Comparison of ENCODE assay signal across 12 cellular contexts in the genomic region with DNA sequence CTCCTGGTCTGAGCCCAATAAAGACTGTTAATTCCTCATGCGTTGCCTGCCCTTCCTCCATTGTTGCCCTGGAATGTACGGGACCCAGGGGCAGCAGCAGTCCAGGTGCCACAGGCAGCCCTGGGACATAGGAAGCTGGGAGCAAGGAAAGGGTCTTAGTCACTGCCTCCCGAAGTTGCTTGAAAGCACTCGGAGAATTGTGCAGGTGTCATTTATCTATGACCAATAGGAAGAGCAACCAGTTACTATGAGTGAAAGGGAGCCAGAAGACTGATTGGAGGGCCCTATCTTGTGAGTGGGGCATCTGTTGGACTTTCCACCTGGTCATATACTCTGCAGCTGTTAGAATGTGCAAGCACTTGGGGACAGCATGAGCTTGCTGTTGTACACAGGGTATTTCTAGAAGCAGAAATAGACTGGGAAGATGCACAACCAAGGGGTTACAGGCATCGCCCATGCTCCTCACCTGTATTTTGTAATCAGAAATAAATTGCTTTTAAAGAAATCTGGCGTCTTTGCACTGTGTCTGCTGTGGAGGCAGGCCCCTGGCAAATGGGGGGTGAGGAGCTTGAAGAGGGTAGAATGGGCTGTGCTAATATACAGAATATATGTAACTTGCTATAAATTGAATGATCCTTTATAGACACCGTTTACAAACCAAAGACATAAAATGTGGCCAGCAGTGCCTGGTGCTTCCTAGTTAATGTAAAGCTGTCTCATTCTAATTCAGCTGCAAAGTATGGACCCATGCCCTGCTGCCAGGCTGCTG. TPM values are rescaled to one million over a fixed set of nuclear protein-coding genes. Genes with fewer than 3 reads are reported as not detected.
A peak's percentile ranks its signal among the peaks of the same experiment; 100 is the strongest.
DNase-seq lines count a peak whose midpoint lies in the region; ATAC-seq and TF ChIP-seq lines count a peak whose summit lies in the region.
"Had no signal": no experiment of that assay in that cellular context is flagged by ENCODE, and none has a peak within 500 bp of the region (broad histone marks: within the 10 kb centered on the region; RNA-seq: fewer than 3 reads in every experiment).

No MANE protein-coding gene starts in this region.

- H3K9me3 ChIP-seq in adipocyte (ENCODE audit: control insufficient read depth, low read length) (no peaks in the 10 kb centered on the region), psoas muscle (no peaks in the 10 kb centered on the region), lower lobe of right lung (no peaks in the 10 kb centered on the region)
- H3K9me3 ChIP-seq: body of pancreas, ovary, Peyer's patch, transverse colon had no signal

- peak overlapping the region; percentile 99 for H3K27ac Mint-ChIP-seq in activated T-cell treated with anti-CD3 and anti-CD28 coated beads, Interleukin-2, amount 50 U/mL, for 24 hours

- H3K9me3 Mint-ChIP-seq in activated T-cell treated with anti-CD3 and anti-CD28 coated beads, Interleukin-2, amount 50 U/mL, for 24 hours = no peaks in the 10 kb centered on the region

- 57 to 62% (median 59%) methylated on average over 7 of the region's 7 CpGs for WGBS in psoas muscle, 3 donors

- H3K27me3 Mint-ChIP-seq in activated T-cell treated with anti-CD3 and anti-CD28 coated beads, Interleukin-2, amount 50 U/mL, for 24 hours = peaks cover 4% of the 10 kb centered on the region

- DNase-seq in activated T-cell treated with anti-CD3 and anti-CD28 coated beads, Interleukin-2, amount 50 U/mL, for 24 hours = peak; percentile 63
- DNase-seq in activated T-cell treated with anti-CD3 and anti-CD28 coated beads, Interleukin-2, amount 50 U/mL, for 1 hour = no peak
- DNase-seq in NAMALWA (ENCODE audit: low spot score) (peak; percentile 60), adipocyte (ENCODE audit: low read depth) (no peak), psoas muscle (no peak), lower lobe of right lung (no peak), NCI-H2196 treated with DMSO at 0.1 percent for 48 hours (lab: John Stamatoyannopoulos, UW; ENCODE audit: unreplicated experiment) (no peak)
- DNase-seq: body of pancreas, Peyer's patch, transverse colon had no signal

- peak overlapping the region; percentile 58 for H3K27ac ChIP-seq in psoas muscle
- H3K27ac ChIP-seq in lower lobe of right lung = no peak overlapping the region
- H3K27ac ChIP-seq: ovary had no signal

- peaks cover 41% of the 10 kb centered on the region for H3K4me1 Mint-ChIP-seq in activated T-cell treated with anti-CD3 and anti-CD28 coated beads, Interleukin-2, amount 50 U/mL, for 24 hours (ENCODE audit: low read depth)

- H3K4me1 ChIP-seq in adipocyte (ENCODE audit: control insufficient read depth, insufficient read depth, low read length) (peaks cover 19% of the 10 kb centered on the region), psoas muscle (peaks cover 26% of the 10 kb centered on the region), lower lobe of right lung (peaks cover 40% of the 10 kb centered on the region)

- H3K4me3 Mint-ChIP-seq in activated T-cell treated with anti-CD3 and anti-CD28 coated beads, Interleukin-2, amount 50 U/mL, for 24 hours = peak overlapping the region; percentile 97

- H3K36me3 Mint-ChIP-seq in activated T-cell treated with anti-CD3 and anti-CD28 coated beads, Interleukin-2, amount 50 U/mL, for 24 hours (ENCODE audit: low read depth) = peaks cover 70% of the 10 kb centered on the region

- peak overlapping the region; percentile 7 for H3K9ac ChIP-seq in adipocyte (ENCODE audit: low read length)

- TF ChIP-seq CTCF in psoas muscle (IDR thresholded peaks at IDR 0.05) (no peak), lower lobe of right lung (IDR thresholded peaks at IDR 0.05) (no peak)

- intact Hi-C loops in psoas muscle (cut with DNase I) = loop anchor here in 1 of 2 donors (10.0 kb wide), 1 partner anchor 323 kb away; a partner anchor contains a TSS
- intact Hi-C loops in lower lobe of right lung (cut with DNase I) = no loop called here

- H3K27me3 ChIP-seq in adipocyte (replicated peaks; ENCODE audit: control insufficient read depth, insufficient read depth, low read length) (no peaks in the 10 kb centered on the region), psoas muscle (ENCODE audit: insufficient read depth in 3 of 3, low read length in 2 of 3) (no peaks in the 10 kb centered on the region), lower lobe of right lung (ENCODE audit: low read depth) (no peaks in the 10 kb centered on the region)
- H3K27me3 ChIP-seq: body of pancreas, ovary, Peyer's patch, transverse colon had no signal

- ATAC-seq in psoas muscle (no peak), lower lobe of right lung (no peak), HG03571 (IDR thresholded peaks at IDR 0.05; ENCODE audit: unreplicated experiment) (no peak)
- ATAC-seq: body of pancreas had no signal

- H3K4me3 ChIP-seq in adipocyte (ENCODE audit: low read length) (no peak overlapping the region), psoas muscle (no peak overlapping the region), lower lobe of right lung (no peak overlapping the region)
- H3K4me3 ChIP-seq: body of pancreas, ovary, Peyer's patch, transverse colon had no signal

- H3K36me3 ChIP-seq in adipocyte (ENCODE audit: control insufficient read depth, insufficient read depth, low read length, severe bottlenecking) = peaks cover 43% of the 10 kb centered on the region
- peaks cover 12 to 49% of the 10 kb centered on the region in 2 donors for H3K36me3 ChIP-seq in psoas muscle (ENCODE audit: insufficient read depth in 1 of 2, low read depth in 1 of 2)
- H3K36me3 ChIP-seq in lower lobe of right lung = peaks cover 46% of the 10 kb centered on the region
- H3K36me3 ChIP-seq: ovary had no signal

RNA-seq across cellular contexts. Expression of a gene that starts 4.2 kb away (rescaled TPM):
- total RNA-seq in psoas muscle (1,000 to 10,000 TPM; 1,146 to 1,506 (median 1,232) TPM), lower lobe of right lung (1,649 TPM)
- 1,000 to 10,000 TPM; 2,461 to 3,844 (median 3,134) TPM for polyA plus RNA-seq in psoas muscle

RNA-seq across cellular contexts. Expression of a gene that starts 4.6 kb away (rescaled TPM):
- total RNA-seq in psoas muscle (1,000 to 10,000 TPM; 1,392 to 2,022 (median 1,763) TPM), lower lobe of right lung (1,820 TPM)
- 1,000 to 10,000 TPM; 1,992 to 2,955 (median 2,046) TPM for polyA plus RNA-seq in psoas muscle

RNA-seq across cellular contexts. Expression of a gene that starts 18.0 kb away (rescaled TPM):
- 1 to 10 TPM; 1.9 to 3.2 (median 2.5) TPM for total RNA-seq in psoas muscle
- 1 to 10 TPM; 1.9 to 4.5 (median 4.1) TPM for polyA plus RNA-seq in psoas muscle
- total RNA-seq in lower lobe of right lung = 12.8 TPM

RNA-seq across cellular contexts. Expression of a gene that starts 20.5 kb away (rescaled TPM):
- total RNA-seq in psoas muscle (10 to 100 TPM; 42.2 to 79.3 (median 60.3) TPM), lower lobe of right lung (385 TPM)
- 10 to 100 TPM; 32.0 to 48.2 (median 39.9) TPM for polyA plus RNA-seq in psoas muscle

RNA-seq across cellular contexts. Expression of a gene that starts 35.8 kb away (rescaled TPM):
- 1 to 10 TPM; 6.4 to 8.6 (median 7.4) TPM for total RNA-seq in psoas muscle
- 1 to 10 TPM; 3.9 to 9.6 (median 7.3) TPM for polyA plus RNA-seq in psoas muscle
- total RNA-seq in lower lobe of right lung = 28.1 TPM

Comparison
In these comparisons a context has a peak if more than half of its experiments do, and no peak if none do; other contexts are left out.
1. DNase-seq: peak in activated T-cell treated with anti-CD3 and anti-CD28 coated beads, Interleukin-2, amount 50 U/mL, for 24 hours (single experiment) and NAMALWA (single experiment); none in activated T-cell treated with anti-CD3 and anti-CD28 coated beads, Interleukin-2, amount 50 U/mL, for 1 hour (single experiment), adipocyte (single experiment), psoas muscle (0 of 2), lower lobe of right lung (single experiment) and NCI-H2196 treated with DMSO at 0.1 percent for 48 hours (single experiment).